ENCODE assay signal across 24 cellular contexts in the genomic region with DNA sequence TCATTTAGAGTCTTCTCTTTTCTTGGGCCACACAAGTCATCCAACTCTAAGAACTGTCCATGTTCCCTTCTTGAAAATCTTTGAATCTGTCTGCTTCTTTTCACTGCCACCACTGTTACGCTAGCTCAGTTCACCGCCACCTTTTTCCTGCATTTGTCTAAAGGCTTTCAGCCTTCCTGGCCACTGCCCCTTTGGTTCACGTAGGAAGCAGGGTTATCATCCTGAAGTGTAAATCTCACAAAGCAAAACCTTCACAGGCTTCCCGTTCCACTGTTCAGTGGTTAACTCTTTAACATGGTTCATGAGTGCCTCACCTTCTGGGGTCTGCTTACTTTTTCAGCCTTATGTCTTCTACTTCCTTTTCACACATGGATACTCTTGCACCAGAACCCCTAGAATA. TPM values are rescaled to one million over a fixed set of nuclear protein-coding genes. Genes with fewer than 3 reads are reported as not detected.
DNase-seq lines count a peak whose midpoint lies in the region; ATAC-seq and TF ChIP-seq lines count a peak whose summit lies in the region.
"Had no signal": no experiment of that assay in that cellular context is flagged by ENCODE, and none has a peak within 500 bp of the region (broad histone marks: within the 10 kb centered on the region; RNA-seq: fewer than 3 reads in every experiment).

No MANE protein-coding gene starts in this region.

- TF ChIP-seq CTCF in Calu3 (IDR thresholded peaks at IDR 0.05; ENCODE audit: unreplicated experiment) (no peak), GM23338 (conservative IDR thresholded peaks at IDR 0.05; ENCODE audit: low read depth in 2 of 2) (no peak), endothelial cell (IDR thresholded peaks at IDR 0.05; ENCODE audit: unreplicated experiment) (no peak)

- no peak overlapping the region for H3K18ac ChIP-seq in mesenchymal stem cell (ENCODE audit: low read depth in 1 of 2, low read length in 2 of 2)

- no peak overlapping the region for H2BK5ac ChIP-seq in mesenchymal stem cell (ENCODE audit: low read depth, low read length, poor library complexity, severe bottlenecking)

- H3K23ac ChIP-seq in mesenchymal stem cell (ENCODE audit: low read length in 2 of 2), result no peak overlapping the region

- H3K9me3 ChIP-seq in mesenchymal stem cell (ENCODE audit: control insufficient read depth, low read length), result no peaks in the 10 kb centered on the region
- H3K9me3 ChIP-seq: BE2C had no signal

- H3K27me3 ChIP-seq in GM23338 (ENCODE audit: insufficient read depth) (no peaks in the 10 kb centered on the region), mesenchymal stem cell (ENCODE audit: control insufficient read depth in 1 of 2, insufficient read depth in 1 of 2, low read length in 2 of 2) (no peaks in the 10 kb centered on the region)
- H3K27me3 ChIP-seq: BE2C had no signal

- WGBS in mesenchymal stem cell, result 86% methylated on average over 4 of the region's 4 CpGs

- no peak overlapping the region for H3K4me3 Mint-ChIP-seq in Calu3 (ENCODE audit: low read depth, unreplicated experiment)
- no peak overlapping the region for H3K4me3 Mint-ChIP-seq in GM23338
- no peak overlapping the region for H3K4me3 Mint-ChIP-seq in endothelial cell (ENCODE audit: unreplicated experiment)
- H3K4me3 Mint-ChIP-seq in activated CD8-positive, alpha-beta memory T cell treated with anti-CD3 and anti-CD28 coated beads, Interleukin-2, amount 10 ng/mL, durations not matched to agents 7 days and 5 days, result no peak overlapping the region
- H3K4me3 Mint-ChIP-seq: CD4-positive, CD25-positive, alpha-beta regulatory T cell; CD8-positive, alpha-beta memory T cell had no signal

- H2AFZ ChIP-seq in GM23338 (peak overlapping the region; percentile 53; the same call in 1 of the 2 replicates), mesenchymal stem cell (ENCODE audit: low read depth, low read length) (no peak overlapping the region)

- H3K79me1 ChIP-seq in mesenchymal stem cell (replicated peaks; ENCODE audit: low read length, poor library complexity, severe bottlenecking), result no peaks in the 10 kb centered on the region

- no peak for ATAC-seq in GM23338
- ATAC-seq in activated CD8-positive, alpha-beta memory T cell treated with anti-CD3 and anti-CD28 coated beads, Interleukin-2, amount 10 ng/mL, durations not matched to agents 7 days and 5 days, result no peak
- ATAC-seq: GM12878, K562 had no signal

- CTCF ChIA-PET in Calu3 (lab: Charles Lee), result no interaction called here
- CTCF ChIA-PET in activated CD8-positive, alpha-beta memory T cell treated with anti-CD3 and anti-CD28 coated beads, Interleukin-2, amount 10 ng/mL, durations not matched to agents 7 days and 5 days (lab: Charles Lee), result no interaction called here

- H3K4me1 ChIP-seq in GM23338 (ENCODE audit: insufficient read depth) (peaks cover 22% of the 10 kb centered on the region), mesenchymal stem cell (ENCODE audit: control insufficient read depth, insufficient read depth, low read depth, low read length) (no peaks in the 10 kb centered on the region)
- H3K4me1 ChIP-seq: BE2C had no signal

- intact Hi-C loops in Calu3 (cut with micrococcal nuclease; ENCODE audit: unreplicated experiment), result no loop called here

- H3K27ac ChIP-seq in GM23338 (ENCODE audit: low read depth) (0 out of 2 replicates have a peak overlapping the region, but pooled peaks have one; percentile 11), mesenchymal stem cell (ENCODE audit: low read length, poor library complexity, severe bottlenecking) (no peak overlapping the region)
- H3K27ac ChIP-seq: HL-60 had no signal

- no peak overlapping the region for H3K4ac ChIP-seq in mesenchymal stem cell (ENCODE audit: low read depth in 1 of 2, low read length in 2 of 2)

- H3K79me2 ChIP-seq in GM23338 (replicated peaks; ENCODE audit: insufficient read depth), result no peaks in the 10 kb centered on the region

- no peaks in the 10 kb centered on the region for H3K27me3 Mint-ChIP-seq in Calu3 (ENCODE audit: unreplicated experiment)
- no peaks in the 10 kb centered on the region for H3K27me3 Mint-ChIP-seq in GM23338 (ENCODE audit: insufficient read depth, low read depth, poor library complexity)
- H3K27me3 Mint-ChIP-seq in endothelial cell (ENCODE audit: unreplicated experiment), result no peaks in the 10 kb centered on the region
- peaks cover 10% of the 10 kb centered on the region for H3K27me3 Mint-ChIP-seq in activated CD8-positive, alpha-beta memory T cell treated with anti-CD3 and anti-CD28 coated beads, Interleukin-2, amount 10 ng/mL, durations not matched to agents 7 days and 5 days

- H3K14ac ChIP-seq in mesenchymal stem cell (ENCODE audit: low read length in 2 of 2), result no peak overlapping the region

- H3K36me3 Mint-ChIP-seq in Calu3 (ENCODE audit: insufficient read depth, unreplicated experiment) (no peaks in the 10 kb centered on the region), GM23338 (ENCODE audit: low read depth) (peaks cover 14% of the 10 kb centered on the region; the same call in 2 of the 3 replicates), endothelial cell (ENCODE audit: low read depth, unreplicated experiment) (peaks cover 3% of the 10 kb centered on the region)
- no peaks in the 10 kb centered on the region for H3K36me3 Mint-ChIP-seq in activated CD8-positive, alpha-beta memory T cell treated with anti-CD3 and anti-CD28 coated beads, Interleukin-2, amount 10 ng/mL, durations not matched to agents 7 days and 5 days
- H3K36me3 Mint-ChIP-seq: CD4-positive, CD25-positive, alpha-beta regulatory T cell; CD8-positive, alpha-beta memory T cell had no signal

- no peaks in the 10 kb centered on the region for H4K20me1 ChIP-seq in GM23338 (replicated peaks; ENCODE audit: insufficient read depth)

- H3K9ac ChIP-seq in mesenchymal stem cell (ENCODE audit: low read length), result no peak overlapping the region

- DNase-seq in Calu3 (no peak), GM23338 (ENCODE audit: low spot score) (no peak), endothelial cell (ENCODE audit: low spot score) (peak; percentile 31), lung microvascular endothelial cell (ENCODE audit: low read depth in 2 of 2) (peak; percentile 1 to 40), NCI-H748 (lab: John Stamatoyannopoulos, UW; ENCODE audit: unreplicated experiment) (no peak), NCI-H1436 (lab: John Stamatoyannopoulos, UW) (no peak), mesenchymal stem cell (no peak)
- no peak for DNase-seq in activated CD8-positive, alpha-beta memory T cell treated with anti-CD3 and anti-CD28 coated beads, Interleukin-2, amount 10 ng/mL, durations not matched to agents 7 days and 5 days
- DNase-seq: ACHN; BE2C; C1 segment of cervical spinal cord; CD4-positive, CD25-positive, alpha-beta regulatory T cell; CD8-positive, alpha-beta memory T cell; COR-L47; DMS153; DND-41; EL; HCEC 1CT; IMR-90 had no signal

- H2BK120ac ChIP-seq in mesenchymal stem cell (ENCODE audit: low read depth, low read length), result no peak overlapping the region

- H2AK5ac ChIP-seq in mesenchymal stem cell (ENCODE audit: low read length, severe bottlenecking), result no peak overlapping the region

- no peak overlapping the region for H4K8ac ChIP-seq in mesenchymal stem cell (ENCODE audit: low read length)

- no peak overlapping the region for H3K4me3 ChIP-seq in GM23338
- H3K4me3 ChIP-seq in mesenchymal stem cell (ENCODE audit: insufficient read depth in 1 of 2, low read depth in 1 of 2, low read length in 2 of 2), result no peak overlapping the region
- H3K4me3 ChIP-seq: GM12878, K562 had no signal

- H3K4me2 ChIP-seq in GM23338 (no peak overlapping the region), mesenchymal stem cell (ENCODE audit: low read length, poor library complexity, severe bottlenecking) (no peak overlapping the region)

- H2BK12ac ChIP-seq in mesenchymal stem cell (ENCODE audit: low read length in 2 of 2), result no peak overlapping the region

- H2BK15ac ChIP-seq in mesenchymal stem cell (ENCODE audit: low read depth, poor library complexity, severe bottlenecking), result no peak overlapping the region

- H3K9me2 ChIP-seq in GM23338 (ENCODE audit: insufficient read depth), result no peaks in the 10 kb centered on the region

- H4K91ac ChIP-seq in mesenchymal stem cell (ENCODE audit: low read length), result no peak overlapping the region

- no TSS peak for BruUV-seq in Calu3 (replicated peaks; lab: Mats Ljungman, UMichigan)

- H3K9me3 Mint-ChIP-seq in Calu3 (ENCODE audit: low read depth, unreplicated experiment) (no peaks in the 10 kb centered on the region), GM23338 (peaks cover 22% of the 10 kb centered on the region), endothelial cell (ENCODE audit: unreplicated experiment) (no peaks in the 10 kb centered on the region)
- H3K9me3 Mint-ChIP-seq in activated CD8-positive, alpha-beta memory T cell treated with anti-CD3 and anti-CD28 coated beads, Interleukin-2, amount 10 ng/mL, durations not matched to agents 7 days and 5 days (ENCODE audit: low read depth), result no peaks in the 10 kb centered on the region

- H3K36me3 ChIP-seq in GM23338 (ENCODE audit: insufficient read depth), result peaks cover 5% of the 10 kb centered on the region; the same call in 1 of the 2 replicates
- no peaks in the 10 kb centered on the region for H3K36me3 ChIP-seq in mesenchymal stem cell (ENCODE audit: control insufficient read depth in 1 of 2, insufficient read depth in 2 of 2, low read depth in 1 of 2, low read length in 2 of 2)
- H3K36me3 ChIP-seq: BE2C had no signal

- H3K27ac Mint-ChIP-seq in Calu3 (ENCODE audit: unreplicated experiment) (peak overlapping the region; percentile 6), GM23338 (no peak overlapping the region), endothelial cell (ENCODE audit: unreplicated experiment) (peak overlapping the region; percentile 98)
- H3K27ac Mint-ChIP-seq in activated CD8-positive, alpha-beta memory T cell treated with anti-CD3 and anti-CD28 coated beads, Interleukin-2, amount 10 ng/mL, durations not matched to agents 7 days and 5 days, result no peak overlapping the region
- H3K27ac Mint-ChIP-seq: CD4-positive, CD25-positive, alpha-beta regulatory T cell; CD8-positive, alpha-beta memory T cell had no signal

- H3F3A ChIP-seq in GM23338 (replicated peaks; ENCODE audit: low read depth), result 0 out of 2 replicates have a peak, but pooled peaks cover 2% of the 10 kb centered on the region

- H3K4me1 Mint-ChIP-seq in Calu3 (ENCODE audit: low read depth, unreplicated experiment), result no peaks in the 10 kb centered on the region
- peaks cover 24% of the 10 kb centered on the region; the same call in 2 of the 3 replicates for H3K4me1 Mint-ChIP-seq in GM23338
- H3K4me1 Mint-ChIP-seq in endothelial cell (ENCODE audit: unreplicated experiment), result peaks cover 13% of the 10 kb centered on the region
- no peaks in the 10 kb centered on the region for H3K4me1 Mint-ChIP-seq in activated CD8-positive, alpha-beta memory T cell treated with anti-CD3 and anti-CD28 coated beads, Interleukin-2, amount 10 ng/mL, durations not matched to agents 7 days and 5 days
- H3K4me1 Mint-ChIP-seq: CD4-positive, CD25-positive, alpha-beta regulatory T cell; CD8-positive, alpha-beta memory T cell had no signal

RNA-seq across cellular contexts. Expression of gene CCDC39, which starts 26.3 kb away (rescaled TPM):
- total RNA-seq in Calu3 (2022) (not detected in 2 replicates), endothelial cell (ENCODE audit: unreplicated experiment) (0.46 TPM), lung microvascular endothelial cell (not detected in 2 replicates)
- 0.52 TPM in 1 of 2 replicates, not detected in the other for total RNA-seq in GM23338 (2014; rRNA removed; shearing (Covaris generic))
- 1.6 and 2.6 TPM in 2 replicates for polyA plus RNA-seq in GM23338 (2016; fragmentation: Nextera tagmentation; extraction: Ambion mirVana)
- total RNA-seq in activated CD8-positive, alpha-beta memory T cell treated with anti-CD3 and anti-CD28 coated beads, Interleukin-2, amount 10 ng/mL, durations not matched to agents 7 days and 5 days, result not detected
- polyA plus RNA-seq in mesenchymal stem cell (2013, experiment 1 of 2), result not detected
- polyA plus RNA-seq in mesenchymal stem cell (2013, experiment 2 of 2), result not detected
- total RNA-seq: CD4-positive, CD25-positive, alpha-beta regulatory T cell; CD8-positive, alpha-beta memory T cell; G401; H4; IMR-90; K562 had no signal
- polyA plus RNA-seq: CD4-positive, CD25-positive, alpha-beta regulatory T cell; CD8-positive, alpha-beta memory T cell; IMR-90; K562 had no signal

Comparison
In these comparisons a context has a peak if more than half of its experiments do, and no peak if none do; other contexts are left out.
1. DNase-seq: peak in endothelial cell (single experiment) and lung microvascular endothelial cell (2 of 2); none in Calu3 (single experiment), GM23338 (single experiment), NCI-H748 (single experiment), NCI-H1436 (single experiment), activated CD8-positive, alpha-beta memory T cell treated with anti-CD3 and anti-CD28 coated beads, Interleukin-2, amount 10 ng/mL, durations not matched to agents 7 days and 5 days (single experiment) and mesenchymal stem cell (single experiment).
2. H3K27ac Mint-ChIP-seq: peak in Calu3 (single experiment) and endothelial cell (single experiment); none in GM23338 (single experiment) and activated CD8-positive, alpha-beta memory T cell treated with anti-CD3 and anti-CD28 coated beads, Interleukin-2, amount 10 ng/mL, durations not matched to agents 7 days and 5 days (single experiment).